ENCODE assay signal across 8 cellular contexts in genomic region chr18:3481696-3482210, GRCh38. TPM values are rescaled to one million over a fixed set of nuclear protein-coding genes. Genes with fewer than 3 reads are reported as not detected.
DNase-seq lines count a peak whose midpoint lies in the region; ATAC-seq and TF ChIP-seq lines count a peak whose summit lies in the region.

No MANE protein-coding gene starts in this region.

- H3K9me3 ChIP-seq in RWPE2 (ENCODE audit: severe bottlenecking), result no peaks in the 10 kb centered on the region
- H3K9me3 ChIP-seq in esophagus muscularis mucosa, result no peaks in the 10 kb centered on the region

- peak; percentile 51; the same call in 2 of the 3 replicates for ATAC-seq in RWPE2 (ENCODE audit: low read depth)

- H3K4me3 ChIP-seq in RWPE2 (ENCODE audit: severe bottlenecking) (no peak overlapping the region), esophagus muscularis mucosa (no peak overlapping the region)

- no peak for TF ChIP-seq EP300 in esophagus muscularis mucosa (IDR thresholded peaks at IDR 0.05)

- POLR2A ChIA-PET in HEK293T (lab: Yijun Ruan, JAX), result interaction anchor here (1.0 kb wide), 1 partner anchor 30 kb away, joined by 3 read pairs; no protein-coding TSS in a partner anchor

- no peaks in the 10 kb centered on the region for H3K4me1 ChIP-seq in RWPE2 (ENCODE audit: insufficient read depth, poor library complexity, severe bottlenecking)
- no peaks in the 10 kb centered on the region for H3K4me1 ChIP-seq in esophagus muscularis mucosa

- intact Hi-C loops in esophagus muscularis mucosa (cut with DNase I), result no loop called here

- TF ChIP-seq POLR2A in esophagus muscularis mucosa (IDR thresholded peaks at IDR 0.05; ENCODE audit: low read depth), result no peak

- CTCF ChIA-PET in HEK293T (lab: Yijun Ruan, JAX), result interaction anchor here (0.6 to 1.1 kb wide), 4 partner anchors 12 to 57 kb away, joined by 3 to 5 read pairs (median 4); no protein-coding TSS in a partner anchor

- no peak overlapping the region for H3K27ac ChIP-seq in RWPE2 (ENCODE audit: poor library complexity, severe bottlenecking)
- no peak overlapping the region for H3K27ac ChIP-seq in esophagus muscularis mucosa (replicated peaks in 1 of 4)

- peak; percentile 12 for DNase-seq in NOMO-1 treated with DMSO at 0.1 percent for 48 hours (lab: John Stamatoyannopoulos, UW; ENCODE audit: unreplicated experiment)
- DNase-seq in NOMO-1 treated with dmso at 0.1 percent for 144 hours (lab: John Stamatoyannopoulos, UW; ENCODE audit: unreplicated experiment), result no peak
- DNase-seq in HEK293T (ENCODE audit: extremely low spot score), result peak; percentile 40
- DNase-seq in RWPE2 (ENCODE audit: low spot score), result no peak
- DNase-seq in esophagus muscularis mucosa (ENCODE audit: extremely low spot score), result peak; percentile 90
- peak; percentile 14 for DNase-seq in stimulated activated CD4-positive, alpha-beta T cell treated with anti-CD3 and anti-CD28 coated beads, Interleukin-4, amount 100 ng/mL, for 24 hours
- no peak for DNase-seq in amniotic stem cell (lab: John Stamatoyannopoulos, UW)
- DNase-seq in ureter (ENCODE audit: low spot score), result no peak

- no peaks in the 10 kb centered on the region for H3K27me3 ChIP-seq in RWPE2 (ENCODE audit: insufficient read depth, poor library complexity, severe bottlenecking)
- H3K27me3 ChIP-seq in esophagus muscularis mucosa, result no peaks in the 10 kb centered on the region

- no peaks in the 10 kb centered on the region for H3K36me3 ChIP-seq in RWPE2 (ENCODE audit: low read depth)
- no peaks in the 10 kb centered on the region for H3K36me3 ChIP-seq in esophagus muscularis mucosa

- TF ChIP-seq CTCF in RWPE2 (IDR thresholded peaks at IDR 0.05; ENCODE audit: poor library complexity, severe bottlenecking) (peak; percentile 55), esophagus muscularis mucosa (IDR thresholded peaks at IDR 0.05) (peak in 2 of 3 experiments; percentile 24 to 36)

- 36% methylated on average over 5 of the region's 5 CpGs for WGBS in esophagus muscularis mucosa

TF ChIP-seq in HEK293T, 16 proteins besides CTCF, POLR2A, EP300 and RAD21:
- TF ChIP-seq HDGF (IDR thresholded peaks at IDR 0.05; ENCODE audit: borderline replicate concordance) (no peak), FOXK2 (IDR thresholded peaks at IDR 0.05) (no peak), FOXA1 (IDR thresholded peaks at IDR 0.05) (no peak), CTBP1 (IDR thresholded peaks at IDR 0.05; ENCODE audit: borderline replicate concordance) (no peak), SUZ12 (IDR thresholded peaks at IDR 0.05) (no peak), PKNOX1 (IDR thresholded peaks at IDR 0.05) (no peak), FOXM1 (IDR thresholded peaks at IDR 0.05; ENCODE audit: borderline replicate concordance) (no peak), ARNT (IDR thresholded peaks at IDR 0.05) (no peak), ELF4 (IDR thresholded peaks at IDR 0.05) (no peak), NFRKB (IDR thresholded peaks at IDR 0.05) (no peak), LEF1 (IDR thresholded peaks at IDR 0.05; ENCODE audit: borderline replicate concordance) (no peak), BHLHE40 (IDR thresholded peaks at IDR 0.05; ENCODE audit: borderline replicate concordance) (no peak), L3MBTL2 (conservative IDR thresholded peaks at IDR 0.05) (no peak), SP1 (IDR thresholded peaks at IDR 0.05) (no peak)

RNA-seq across cellular contexts. Expression of gene TGIF1, which starts 31.8 kb away (rescaled TPM):
- total RNA-seq in esophagus muscularis mucosa, result 100 to 1,000 TPM in 1 of 4 donors, 10 to 100 TPM in 3; 48.2 to 142 (median 64.0) TPM
- 64.0 TPM for total RNA-seq in ureter

Comparison
In these comparisons a context has a peak if more than half of its experiments do, and no peak if none do; other contexts are left out.
1. DNase-seq: peak in NOMO-1 treated with DMSO at 0.1 percent for 48 hours (single experiment), HEK293T (single experiment), esophagus muscularis mucosa (single experiment) and stimulated activated CD4-positive, alpha-beta T cell treated with anti-CD3 and anti-CD28 coated beads, Interleukin-4, amount 100 ng/mL, for 24 hours (single experiment); none in NOMO-1 treated with dmso at 0.1 percent for 144 hours (single experiment), RWPE2 (single experiment), amniotic stem cell (single experiment) and ureter (single experiment).